29 cellular contexts compared by ENCODE assay signal in genomic region chr21:28641731-28642130, GRCh38.
"Had no signal": no experiment of that assay in that cellular context is flagged by ENCODE, and none has a peak within 500 bp of the region (broad histone marks: within the 10 kb centered on the region; RNA-seq: fewer than 3 reads in every experiment).

No MANE protein-coding gene starts in this region.

- DNase-seq: activated CD4-positive, alpha-beta T cell treated with anti-CD3 and anti-CD28 coated beads, Interleukin-2, amount 10 ng/mL, durations not matched to agents 24 days and 14 days; activated CD4-positive, alpha-beta T cell treated with anti-CD3 and anti-CD28 coated beads, Interleukin-2, amount 50 U/mL, for 4 hours; activated CD8-positive, alpha-beta T cell treated with anti-CD3 and anti-CD28 coated beads for 36 hours; activated gamma-delta T cell; activated naive CD4-positive, alpha-beta T cell treated with Interleukin-2 at 50 U/mL for 16 hours; activated naive CD8-positive, alpha-beta T cell treated with anti-CD3 and anti-CD28 coated beads, Interleukin-2, amount 10 ng/mL, durations not matched to agents 7 days and 5 days; activated T-cell treated with anti-CD3 and anti-CD28 coated beads, Interleukin-2, amount 50 U/mL, for 24 hours; amygdala; body of pancreas; caudate nucleus; cerebellar nuclear complex; MG63; NCI-H1092; NCI-H1436 treated with DMSO at 0.1 percent for 48 hours; NCI-H1694 treated with DMSO at 0.1 percent for 48 hours; NCI-H2029; NCI-H510A; NCI-H526; NCI-H748 treated with DMSO at 0.1 percent for 48 hours; NK-92 treated with Interleukin-12 subunit alpha and Interleukin-12 subunit beta, amount 100 ng/mL, for 24 hours; PC-9; SIG-M5; T1000 had no signal

- H3K4me3 ChIP-seq: ascending aorta, body of pancreas, MG63, PC-9 had no signal

- H3K27me3 ChIP-seq: ascending aorta, body of pancreas, MG63 had no signal

- H2AFZ ChIP-seq: PC-9 had no signal

- H3K4me1 ChIP-seq: body of pancreas had no signal

- H3K36me3 ChIP-seq: ascending aorta had no signal

- H3K9ac ChIP-seq: KMS-11 had no signal

- H3K27me3 Mint-ChIP-seq: activated CD4-positive, alpha-beta T cell treated with anti-CD3 and anti-CD28 coated beads, Interleukin-2, amount 10 ng/mL, durations not matched to agents 24 days and 14 days; activated CD8-positive, alpha-beta T cell treated with anti-CD3 and anti-CD28 coated beads for 36 hours; activated naive CD4-positive, alpha-beta T cell treated with anti-CD3 and anti-CD28 coated beads, Interleukin-2, amount 50 U/mL, for 24 hours; activated naive CD8-positive, alpha-beta T cell treated with anti-CD3 and anti-CD28 coated beads, Interleukin-2, amount 10 ng/mL, durations not matched to agents 7 days and 5 days; activated T-cell treated with anti-CD3 and anti-CD28 coated beads, Interleukin-2, amount 50 U/mL, for 24 hours had no signal

- H3K9me3 ChIP-seq: ascending aorta, body of pancreas had no signal

- H3K4me2 ChIP-seq: KMS-11, PC-9 had no signal

- H3K4me3 Mint-ChIP-seq: activated CD4-positive, alpha-beta T cell treated with anti-CD3 and anti-CD28 coated beads, Interleukin-2, amount 10 ng/mL, durations not matched to agents 24 days and 14 days; activated CD8-positive, alpha-beta T cell treated with anti-CD3 and anti-CD28 coated beads for 36 hours; activated naive CD4-positive, alpha-beta T cell treated with anti-CD3 and anti-CD28 coated beads, Interleukin-2, amount 50 U/mL, for 24 hours; activated naive CD8-positive, alpha-beta T cell treated with anti-CD3 and anti-CD28 coated beads, Interleukin-2, amount 10 ng/mL, durations not matched to agents 7 days and 5 days; activated T-cell treated with anti-CD3 and anti-CD28 coated beads, Interleukin-2, amount 50 U/mL, for 24 hours had no signal

- H3K27ac Mint-ChIP-seq: activated CD4-positive, alpha-beta T cell treated with anti-CD3 and anti-CD28 coated beads, Interleukin-2, amount 10 ng/mL, durations not matched to agents 24 days and 14 days; activated CD8-positive, alpha-beta T cell treated with anti-CD3 and anti-CD28 coated beads for 36 hours; activated naive CD4-positive, alpha-beta T cell treated with anti-CD3 and anti-CD28 coated beads, Interleukin-2, amount 50 U/mL, for 24 hours; activated naive CD8-positive, alpha-beta T cell treated with anti-CD3 and anti-CD28 coated beads, Interleukin-2, amount 10 ng/mL, durations not matched to agents 7 days and 5 days; activated T-cell treated with anti-CD3 and anti-CD28 coated beads, Interleukin-2, amount 50 U/mL, for 24 hours; activated T-helper 2 cell treated with anti-CD3 and anti-CD28 coated beads, Interferon-gamma antibody, Interleukin-2, Interleukin-4, amounts not matched to agents 10 μg/mL and 5 μg/mL and 100 μg/mL, durations not matched to agents 14 hours and 24 hours and 36 hours had no signal

- H3K27ac ChIP-seq: ascending aorta, body of pancreas, KMS-11, PC-9, RWPE1 had no signal

- H3K9me3 Mint-ChIP-seq: activated CD8-positive, alpha-beta T cell treated with anti-CD3 and anti-CD28 coated beads for 36 hours; activated T-cell treated with anti-CD3 and anti-CD28 coated beads, Interleukin-2, amount 50 U/mL, for 24 hours had no signal

- ATAC-seq: activated CD8-positive, alpha-beta T cell treated with anti-CD3 and anti-CD28 coated beads for 36 hours; body of pancreas; Right ventricle myocardium inferior had no signal
